1 cellular context compared by ENCODE assay signal in genomic region chr20:503048-503737, GRCh38.
TF ChIP-seq lines count a peak whose summit lies in the region.

No MANE protein-coding gene starts in this region.

TF ChIP-seq in HepG2, 621 proteins besides CTCF, POLR2A, EP300 and RAD21 (continued from another document):
- TF ChIP-seq ZNF280D (CRISPR knock-in tag; IDR thresholded peaks at IDR 0.05): no peak
- no peak for TF ChIP-seq CREM (IDR thresholded peaks at IDR 0.05)
- TF ChIP-seq CREM (CRISPR knock-in tag; IDR thresholded peaks at IDR 0.05): no peak
- TF ChIP-seq DDIT3 (CRISPR knock-in tag; IDR thresholded peaks at IDR 0.05): no peak
- no peak for TF ChIP-seq MLLT10 (CRISPR knock-in tag; IDR thresholded peaks at IDR 0.05)
- no peak for TF ChIP-seq MED13 (CRISPR knock-in tag; IDR thresholded peaks at IDR 0.05)
- no peak for TF ChIP-seq CSRNP1 (CRISPR knock-in tag; IDR thresholded peaks at IDR 0.05)
- peak; percentile 91 for TF ChIP-seq FOXO4 (CRISPR knock-in tag; conservative IDR thresholded peaks at IDR 0.05)
- no peak for TF ChIP-seq ZNF775 (CRISPR knock-in tag; IDR thresholded peaks at IDR 0.05; ENCODE audit: borderline replicate concordance)
- no peak for TF ChIP-seq REPIN1 (CRISPR knock-in tag; IDR thresholded peaks at IDR 0.05; ENCODE audit: borderline replicate concordance, low read depth)
- no peak for TF ChIP-seq NR3C1 (CRISPR knock-in tag; IDR thresholded peaks at IDR 0.05)
